ENCODE assay signal across 1 cellular context in genomic region chr12:3683670-3684069, GRCh38.
TF ChIP-seq lines count a peak whose summit lies in the region.

No MANE protein-coding gene starts in this region.

TF ChIP-seq in GM23338, 12 proteins besides CTCF, POLR2A, EP300 and RAD21 (continued from another document):
- TF ChIP-seq REST (IDR thresholded peaks at IDR 0.05; ENCODE audit: unreplicated experiment) (no peak), EZH2 (IDR thresholded peaks at IDR 0.05; ENCODE audit: low read depth, unreplicated experiment) (no peak), NANOG (IDR thresholded peaks at IDR 0.05; ENCODE audit: borderline replicate concordance) (no peak), ZNF114 (CRISPR knock-in tag; IDR thresholded peaks at IDR 0.05) (no peak), POLR2AphosphoS5 (IDR thresholded peaks at IDR 0.05; ENCODE audit: low read depth) (no peak)
